In the genomic region with DNA sequence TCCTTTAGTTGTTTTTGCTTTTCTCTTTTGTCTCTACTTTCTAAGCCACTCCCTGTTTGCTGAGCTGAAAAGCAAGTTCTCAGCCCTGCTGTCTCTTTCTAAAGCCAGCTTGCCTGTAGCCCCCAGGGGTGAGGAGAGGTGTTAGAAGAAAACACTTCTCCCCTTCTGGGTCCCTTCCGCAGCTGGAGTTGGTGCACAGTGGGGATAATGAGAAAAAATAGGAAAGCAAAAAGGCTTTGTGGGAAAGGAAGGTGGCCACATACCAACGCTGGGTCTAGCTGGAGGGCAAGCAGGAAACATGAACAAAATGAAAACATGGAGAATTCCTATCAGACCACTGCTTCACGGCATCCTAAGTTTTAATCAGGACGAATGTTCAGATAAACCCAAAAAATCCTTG, we compare ENCODE assay signal across 12 cellular contexts. TPM values are rescaled to one million over a fixed set of nuclear protein-coding genes. Genes with fewer than 3 reads are reported as not detected.
DNase-seq lines count a peak whose midpoint lies in the region; ATAC-seq lines count a peak whose summit lies in the region.
"Had no signal": no experiment of that assay in that cellular context is flagged by ENCODE, and none has a peak within 500 bp of the region (broad histone marks: within the 10 kb centered on the region; RNA-seq: fewer than 3 reads in every experiment).

No MANE protein-coding gene starts in this region.

- no peaks in the 10 kb centered on the region for H3K27me3 ChIP-seq in mesenchymal stem cell (ENCODE audit: control insufficient read depth in 1 of 2, insufficient read depth in 1 of 2, low read length in 2 of 2)
- H3K27me3 ChIP-seq: colonic mucosa, foreskin keratinocyte, vagina had no signal

- peaks cover 9% of the 10 kb centered on the region for H3K27me3 Mint-ChIP-seq in stimulated activated naive CD8-positive, alpha-beta T cell treated with anti-CD3 and anti-CD28 coated beads, Interleukin-15, Interleukin-2, amounts not matched to agents 100 ng/mL and 50 ng/mL, for 24 hours
- H3K27me3 Mint-ChIP-seq in activated CD4-positive, alpha-beta memory T cell treated with anti-CD3 and anti-CD28 coated beads, Interleukin-2, amount 10 ng/mL, durations not matched to agents 7 days and 5 days: peaks cover 4% of the 10 kb centered on the region

- H3K9ac ChIP-seq in mesenchymal stem cell (ENCODE audit: low read length): no peak overlapping the region

- H3K4ac ChIP-seq in mesenchymal stem cell (ENCODE audit: low read depth in 1 of 2, low read length in 2 of 2): peak overlapping the region; percentile 16 to 81

- no peak overlapping the region for H3K14ac ChIP-seq in mesenchymal stem cell (ENCODE audit: low read length in 2 of 2)

- H3K9me3 Mint-ChIP-seq in stimulated activated naive CD8-positive, alpha-beta T cell treated with anti-CD3 and anti-CD28 coated beads, Interleukin-15, Interleukin-2, amounts not matched to agents 100 ng/mL and 50 ng/mL, for 24 hours: no peaks in the 10 kb centered on the region
- no peaks in the 10 kb centered on the region for H3K9me3 Mint-ChIP-seq in activated CD4-positive, alpha-beta memory T cell treated with anti-CD3 and anti-CD28 coated beads, Interleukin-2, amount 10 ng/mL, durations not matched to agents 7 days and 5 days

- peak overlapping the region; percentile 44 to 88 for H3K18ac ChIP-seq in mesenchymal stem cell (ENCODE audit: low read depth in 1 of 2, low read length in 2 of 2)

- H2BK12ac ChIP-seq in mesenchymal stem cell (ENCODE audit: low read length in 2 of 2): peak overlapping the region; percentile 93 to 99

- no peak overlapping the region for H2BK5ac ChIP-seq in mesenchymal stem cell (ENCODE audit: low read depth, low read length, poor library complexity, severe bottlenecking)

- POLR2A ChIA-PET in activated CD4-positive, alpha-beta memory T cell treated with anti-CD3 and anti-CD28 coated beads, Interleukin-2, amount 10 ng/mL, durations not matched to agents 7 days and 5 days (lab: Charles Lee): interaction anchor here (0.9 to 15.7 kb wide), 10 partner anchors 14 to 135 kb away, joined by 3 to 492 read pairs (median 6); a partner anchor contains a TSS

- H3K36me3 Mint-ChIP-seq in stimulated activated naive CD8-positive, alpha-beta T cell treated with anti-CD3 and anti-CD28 coated beads, Interleukin-15, Interleukin-2, amounts not matched to agents 100 ng/mL and 50 ng/mL, for 24 hours (ENCODE audit: low read depth): no peaks in the 10 kb centered on the region
- no peaks in the 10 kb centered on the region for H3K36me3 Mint-ChIP-seq in activated CD4-positive, alpha-beta memory T cell treated with anti-CD3 and anti-CD28 coated beads, Interleukin-2, amount 10 ng/mL, durations not matched to agents 7 days and 5 days (ENCODE audit: low read depth)

- peak overlapping the region; percentile 99 for H4K8ac ChIP-seq in mesenchymal stem cell (ENCODE audit: low read length)

- H3K27ac Mint-ChIP-seq in stimulated activated naive CD8-positive, alpha-beta T cell treated with anti-CD3 and anti-CD28 coated beads, Interleukin-15, Interleukin-2, amounts not matched to agents 100 ng/mL and 50 ng/mL, for 24 hours: no peak overlapping the region
- peak overlapping the region; percentile 87 for H3K27ac Mint-ChIP-seq in activated CD4-positive, alpha-beta memory T cell treated with anti-CD3 and anti-CD28 coated beads, Interleukin-2, amount 10 ng/mL, durations not matched to agents 7 days and 5 days

- CTCF ChIA-PET in activated CD4-positive, alpha-beta memory T cell treated with anti-CD3 and anti-CD28 coated beads, Interleukin-2, amount 10 ng/mL, durations not matched to agents 7 days and 5 days (lab: Charles Lee): interaction anchor here (1.0 to 12.8 kb wide), 4 partner anchors 14 to 150 kb away, joined by 3 to 221 read pairs (median 174); a partner anchor contains a TSS

- H3K4me3 Mint-ChIP-seq in stimulated activated naive CD8-positive, alpha-beta T cell treated with anti-CD3 and anti-CD28 coated beads, Interleukin-15, Interleukin-2, amounts not matched to agents 100 ng/mL and 50 ng/mL, for 24 hours: peak overlapping the region; percentile 74
- peak overlapping the region; percentile 68 for H3K4me3 Mint-ChIP-seq in activated CD4-positive, alpha-beta memory T cell treated with anti-CD3 and anti-CD28 coated beads, Interleukin-2, amount 10 ng/mL, durations not matched to agents 7 days and 5 days

- DNase-seq in stimulated activated naive CD8-positive, alpha-beta T cell treated with anti-CD3 and anti-CD28 coated beads, Interleukin-15, Interleukin-2, amounts not matched to agents 100 U/mL and 50 U/mL, for 24 hours: no peak
- DNase-seq in activated CD4-positive, alpha-beta memory T cell treated with anti-CD3 and anti-CD28 coated beads, Interleukin-2, amount 10 ng/mL, durations not matched to agents 7 days and 5 days: no peak
- DNase-seq in mesenchymal stem cell: no peak
- DNase-seq in dermis blood vessel endothelial cell: no peak
- DNase-seq: colonic mucosa, foreskin keratinocyte, NCI-H2081 treated with DMSO at 0.1 percent for 48 hours had no signal

- no peak overlapping the region for H3K4me2 ChIP-seq in mesenchymal stem cell (ENCODE audit: low read length, poor library complexity, severe bottlenecking)

- H3K4me1 Mint-ChIP-seq in stimulated activated naive CD8-positive, alpha-beta T cell treated with anti-CD3 and anti-CD28 coated beads, Interleukin-15, Interleukin-2, amounts not matched to agents 100 ng/mL and 50 ng/mL, for 24 hours (ENCODE audit: low read depth): peaks cover 81% of the 10 kb centered on the region
- peaks cover 91% of the 10 kb centered on the region for H3K4me1 Mint-ChIP-seq in activated CD4-positive, alpha-beta memory T cell treated with anti-CD3 and anti-CD28 coated beads, Interleukin-2, amount 10 ng/mL, durations not matched to agents 7 days and 5 days

- WGBS in mesenchymal stem cell: 79% methylated on average over 4 of the region's 4 CpGs

- no peaks in the 10 kb centered on the region for H3K9me3 ChIP-seq in mesenchymal stem cell (ENCODE audit: control insufficient read depth, low read length)
- H3K9me3 ChIP-seq: colonic mucosa, vagina had no signal

- peak overlapping the region; percentile 70 for H2BK15ac ChIP-seq in mesenchymal stem cell (ENCODE audit: low read depth, poor library complexity, severe bottlenecking)

- H3K4me1 ChIP-seq in mesenchymal stem cell (ENCODE audit: control insufficient read depth, insufficient read depth, low read depth, low read length): peaks cover 48% of the 10 kb centered on the region

- no peak overlapping the region for H3K4me3 ChIP-seq in mesenchymal stem cell (ENCODE audit: insufficient read depth in 1 of 2, low read depth in 1 of 2, low read length in 2 of 2)
- H3K4me3 ChIP-seq: colonic mucosa, vagina had no signal

- H3K27ac ChIP-seq in mesenchymal stem cell (ENCODE audit: low read length, poor library complexity, severe bottlenecking): peak overlapping the region; percentile 94
- H3K27ac ChIP-seq: foreskin keratinocyte, vagina had no signal

- peak overlapping the region; percentile 78 for H2AK5ac ChIP-seq in mesenchymal stem cell (ENCODE audit: low read length, severe bottlenecking)

- ATAC-seq in stimulated activated naive CD8-positive, alpha-beta T cell treated with anti-CD3 and anti-CD28 coated beads, Interleukin-15, Interleukin-2, amounts not matched to agents 100 U/mL and 50 U/mL, for 24 hours: no peak
- ATAC-seq in HG02884 (IDR thresholded peaks at IDR 0.05; ENCODE audit: unreplicated experiment) (no peak), HG03097 (IDR thresholded peaks at IDR 0.05; ENCODE audit: low FRiP score, unreplicated experiment) (no peak), GM21526 (IDR thresholded peaks at IDR 0.05; ENCODE audit: low FRiP score, unreplicated experiment) (no peak)
- ATAC-seq: foreskin keratinocyte had no signal

- H3K36me3 ChIP-seq in mesenchymal stem cell (ENCODE audit: control insufficient read depth in 1 of 2, insufficient read depth in 2 of 2, low read depth in 1 of 2, low read length in 2 of 2): no peaks in the 10 kb centered on the region
- H3K36me3 ChIP-seq: colonic mucosa, vagina had no signal

- H2BK120ac ChIP-seq in mesenchymal stem cell (ENCODE audit: low read depth, low read length): peak overlapping the region; percentile 97

- H3K23ac ChIP-seq in mesenchymal stem cell (ENCODE audit: low read length in 2 of 2): no peak overlapping the region

- H4K91ac ChIP-seq in mesenchymal stem cell (ENCODE audit: low read length): peak overlapping the region; percentile 15

- no peak overlapping the region for H2AFZ ChIP-seq in mesenchymal stem cell (ENCODE audit: low read depth, low read length)

- no peaks in the 10 kb centered on the region for H3K79me1 ChIP-seq in mesenchymal stem cell (replicated peaks; ENCODE audit: low read length, poor library complexity, severe bottlenecking)

RNA-seq across cellular contexts. Expression of a gene that starts 15.5 kb away (rescaled TPM):
- total RNA-seq in activated CD4-positive, alpha-beta memory T cell treated with anti-CD3 and anti-CD28 coated beads, Interleukin-2, amount 10 ng/mL, durations not matched to agents 7 days and 5 days: 100 to 1,000 TPM; 152 to 158 TPM
- polyA plus RNA-seq in mesenchymal stem cell (2013, experiment 1 of 2): 115 TPM
- 115 TPM for polyA plus RNA-seq in mesenchymal stem cell (2013, experiment 2 of 2)
- total RNA-seq in dermis blood vessel endothelial cell: 31.1 and 75.5 TPM in 2 replicates

RNA-seq across cellular contexts. Expression of a gene that starts 45.9 kb away (rescaled TPM):
- 10 to 100 TPM; 40.0 to 47.5 TPM for total RNA-seq in activated CD4-positive, alpha-beta memory T cell treated with anti-CD3 and anti-CD28 coated beads, Interleukin-2, amount 10 ng/mL, durations not matched to agents 7 days and 5 days
- 25.0 TPM for polyA plus RNA-seq in mesenchymal stem cell (2013, experiment 1 of 2)
- polyA plus RNA-seq in mesenchymal stem cell (2013, experiment 2 of 2): 24.5 TPM
- 3.4 and 5.6 TPM in 2 replicates for total RNA-seq in dermis blood vessel endothelial cell
